In genomic region chr17:78343433-78344201, GRCh38 we compare ENCODE assay signal across 8 cellular contexts. TPM values are rescaled to one million over a fixed set of nuclear protein-coding genes. Genes with fewer than 3 reads are reported as not detected.
DNase-seq lines count a peak whose midpoint lies in the region; ATAC-seq and TF ChIP-seq lines count a peak whose summit lies in the region.

No MANE protein-coding gene starts in this region.

- peak overlapping the region in 1 of 2 experiments; percentile 90 for H3K14ac ChIP-seq in mesenchymal stem cell (ENCODE audit: low read length in 2 of 2)

- H4K8ac ChIP-seq in mesenchymal stem cell (ENCODE audit: low read length) = peak overlapping the region; percentile 62

- H3K9ac ChIP-seq in mesenchymal stem cell (ENCODE audit: low read length) = peak overlapping the region; percentile 92

- peak overlapping the region; percentile 75 for H2BK15ac ChIP-seq in mesenchymal stem cell (ENCODE audit: low read depth, poor library complexity, severe bottlenecking)

- H3K4me3 ChIP-seq in mesenchymal stem cell (ENCODE audit: insufficient read depth in 1 of 2, low read depth in 1 of 2, low read length in 2 of 2) = peak overlapping the region in 1 of 2 experiments; percentile 71
- H3K4me3 ChIP-seq in suprapubic skin = no peak overlapping the region

- H3K36me3 ChIP-seq in mesenchymal stem cell (ENCODE audit: control insufficient read depth in 1 of 2, insufficient read depth in 2 of 2, low read depth in 1 of 2, low read length in 2 of 2) = no peaks in the 10 kb centered on the region
- no peaks in the 10 kb centered on the region for H3K36me3 ChIP-seq in suprapubic skin

- peak overlapping the region; percentile 95 to 100 for H2BK12ac ChIP-seq in mesenchymal stem cell (ENCODE audit: low read length in 2 of 2)

- H3K4me1 ChIP-seq in mesenchymal stem cell (ENCODE audit: control insufficient read depth, insufficient read depth, low read depth, low read length) = peaks cover 36% of the 10 kb centered on the region
- H3K4me1 ChIP-seq in suprapubic skin = peaks cover 72% of the 10 kb centered on the region

- H3K23ac ChIP-seq in mesenchymal stem cell (ENCODE audit: low read length in 2 of 2) = peak overlapping the region in 1 of 2 experiments; percentile 95

- H3K27ac ChIP-seq in mesenchymal stem cell (ENCODE audit: low read length, poor library complexity, severe bottlenecking) (peak overlapping the region; percentile 96), suprapubic skin (peak overlapping the region; percentile 93)

- TF ChIP-seq POLR2A in suprapubic skin (IDR thresholded peaks at IDR 0.05) = no peak

- peak overlapping the region; percentile 95 for H2BK120ac ChIP-seq in mesenchymal stem cell (ENCODE audit: low read depth, low read length)

- H3K9me3 ChIP-seq in mesenchymal stem cell (ENCODE audit: control insufficient read depth, low read length) = no peaks in the 10 kb centered on the region
- no peaks in the 10 kb centered on the region for H3K9me3 ChIP-seq in suprapubic skin

- ATAC-seq in GM21447 (IDR thresholded peaks at IDR 0.05; ENCODE audit: unreplicated experiment) (peak; percentile 51), HG02840 (IDR thresholded peaks at IDR 0.05; ENCODE audit: low FRiP score, unreplicated experiment) (no peak), GM21381 (IDR thresholded peaks at IDR 0.05; ENCODE audit: unreplicated experiment) (no peak)

- WGBS in mesenchymal stem cell = 81% methylated on average over 19 of the region's 19 CpGs
- WGBS in suprapubic skin = 77% methylated on average over 10 of the region's 19 CpGs

- H2AFZ ChIP-seq in mesenchymal stem cell (ENCODE audit: low read depth, low read length) = no peak overlapping the region

- H3K4me2 ChIP-seq in mesenchymal stem cell (ENCODE audit: low read length, poor library complexity, severe bottlenecking) = peak overlapping the region; percentile 44

- H3K4ac ChIP-seq in mesenchymal stem cell (ENCODE audit: low read depth in 1 of 2, low read length in 2 of 2) = peak overlapping the region; percentile 92 to 94

- peak overlapping the region; percentile 96 for H2AK5ac ChIP-seq in mesenchymal stem cell (ENCODE audit: low read length, severe bottlenecking)

- H4K91ac ChIP-seq in mesenchymal stem cell (ENCODE audit: low read length) = peak overlapping the region; percentile 91

- H3K18ac ChIP-seq in mesenchymal stem cell (ENCODE audit: low read depth in 1 of 2, low read length in 2 of 2) = peak overlapping the region; percentile 65 to 99

- H3K79me1 ChIP-seq in mesenchymal stem cell (replicated peaks; ENCODE audit: low read length, poor library complexity, severe bottlenecking) = no peaks in the 10 kb centered on the region

- H3K27me3 ChIP-seq in mesenchymal stem cell (ENCODE audit: control insufficient read depth in 1 of 2, insufficient read depth in 1 of 2, low read length in 2 of 2) (no peaks in the 10 kb centered on the region), suprapubic skin (no peaks in the 10 kb centered on the region)

- peak overlapping the region; percentile 21 for H2BK5ac ChIP-seq in mesenchymal stem cell (ENCODE audit: low read depth, low read length, poor library complexity, severe bottlenecking)

- TF ChIP-seq EP300 in suprapubic skin (IDR thresholded peaks at IDR 0.05) = no peak

- no peak for TF ChIP-seq CTCF in suprapubic skin (IDR thresholded peaks at IDR 0.05)

- DNase-seq in RPMI7951 (ENCODE audit: low read depth) (peak; percentile 39), mesenchymal stem cell (no peak), suprapubic skin (ENCODE audit: low spot score in 2 of 2) (no peak), kidney glomerular epithelial cell (lab: John Stamatoyannopoulos, UW) (no peak)
- peak; percentile 62 for DNase-seq in activated naive CD4-positive, alpha-beta T cell treated with anti-CD3 and anti-CD28 coated beads, Interleukin-2, amount 50 U/mL, for 16 hours

RNA-seq across cellular contexts. Expression of gene SOCS3, which starts 16.3 kb away (rescaled TPM):
- 6.2 and 10.6 TPM in 2 replicates for total RNA-seq in RPMI7951 (2014; rRNA removed; shearing (Covaris generic))
- 64.5 TPM for polyA plus RNA-seq in mesenchymal stem cell (2013, experiment 1 of 2)
- 62.3 TPM for polyA plus RNA-seq in mesenchymal stem cell (2013, experiment 2 of 2)
- 100 to 1,000 TPM in 1 of 4 donors, 10 to 100 TPM in 3; 33.2 to 264 (median 60.9) TPM for total RNA-seq in suprapubic skin

RNA-seq across cellular contexts. Expression of gene PGS1, which starts 34.8 kb away (rescaled TPM):
- 19.5 and 21.9 TPM in 2 replicates for total RNA-seq in RPMI7951 (2014; rRNA removed; shearing (Covaris generic))
- 21.8 TPM for polyA plus RNA-seq in mesenchymal stem cell (2013, experiment 1 of 2)
- polyA plus RNA-seq in mesenchymal stem cell (2013, experiment 2 of 2) = 22.1 TPM
- 10 to 100 TPM; 23.9 to 51.7 (median 34.2) TPM for total RNA-seq in suprapubic skin

Comparison
In these comparisons a context has a peak if more than half of its experiments do, and no peak if none do; other contexts are left out.
1. DNase-seq: peak in RPMI7951 (single experiment) and activated naive CD4-positive, alpha-beta T cell treated with anti-CD3 and anti-CD28 coated beads, Interleukin-2, amount 50 U/mL, for 16 hours (single experiment); none in mesenchymal stem cell (single experiment), suprapubic skin (0 of 2) and kidney glomerular epithelial cell (single experiment).